ENCODE assay signal across 22 cellular contexts in the genomic region with DNA sequence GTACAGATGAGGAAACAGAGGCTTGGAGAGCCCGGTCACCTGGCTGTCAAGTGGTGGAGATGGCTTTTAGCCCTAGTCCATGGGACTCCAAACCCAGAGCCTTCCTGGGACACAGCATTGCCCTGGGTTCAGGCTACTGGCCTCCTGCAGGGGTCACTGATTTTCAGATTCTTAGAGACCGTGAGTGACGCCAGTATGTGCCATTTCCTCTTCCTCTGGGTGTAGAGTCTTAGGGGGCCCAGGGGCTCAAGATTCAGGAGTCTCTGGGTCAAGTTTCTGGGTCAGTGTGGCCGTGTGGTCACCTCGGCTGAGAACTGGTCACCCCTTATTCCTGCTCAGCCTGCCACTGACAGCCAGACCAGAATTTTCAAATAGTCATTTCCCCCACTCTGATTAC. TPM values are rescaled to one million over a fixed set of nuclear protein-coding genes. Genes with fewer than 3 reads are reported as not detected.
DNase-seq lines count a peak whose midpoint lies in the region; ATAC-seq, FAIRE-seq and TF ChIP-seq lines count a peak whose summit lies in the region.
"Had no signal": no experiment of that assay in that cellular context is flagged by ENCODE, and none has a peak within 500 bp of the region (broad histone marks: within the 10 kb centered on the region; RNA-seq: fewer than 3 reads in every experiment).

No MANE protein-coding gene starts in this region.

- H2AFZ ChIP-seq in ACC112 (ENCODE audit: low read length, unreplicated experiment) (no peak overlapping the region), keratinocyte (ENCODE audit: control insufficient read depth, low read length) (peak overlapping the region; percentile 87)

- no peaks in the 10 kb centered on the region for H3K27me3 Mint-ChIP-seq in endodermal cell (ENCODE audit: insufficient read depth)

- no peaks in the 10 kb centered on the region for H3K9me1 ChIP-seq in keratinocyte (ENCODE audit: control insufficient read depth, extremely low read depth, insufficient read depth, low read length)

- H3K4me3 Mint-ChIP-seq in endodermal cell, result peak overlapping the region; percentile 57
- H3K4me3 Mint-ChIP-seq: neural crest cell had no signal

- dilution Hi-C loops in keratinocyte (cut with MboI; ENCODE audit: extremely low pct_ligation_motif_present, low sequenced_read_pairs), result no loop called here

- peaks cover 12% of the 10 kb centered on the region for H3K9me3 Mint-ChIP-seq in endodermal cell
- H3K9me3 Mint-ChIP-seq: activated CD4-positive, alpha-beta T cell treated with anti-CD3 and anti-CD28 coated beads, Interleukin-2, amount 10 ng/mL, durations not matched to agents 24 days and 14 days; neural crest cell had no signal

- whole genome bisulfite sequencing in HUES64, result 56% methylated on average over 5 of the region's 5 CpGs
- WGBS in endodermal cell (ENCODE audit: insufficient coverage in 1 of 2, insufficient read length in 1 of 2), 2 experiments, result 66 to 67% methylated on average over 3 to 5 of the region's 5 CpGs
- 35% methylated on average over 3 of the region's 5 CpGs for WGBS in esophagus muscularis mucosa

- DNase-seq in endodermal cell, result peak; percentile 77
- DNase-seq in keratinocyte (ENCODE audit: low read depth, low spot score), result no peak
- DNase-seq in Right ventricle myocardium inferior (ENCODE audit: missing footprints), result no peak
- DNase-seq in esophagus muscularis mucosa (ENCODE audit: extremely low spot score), result no peak
- no peak for DNase-seq in NCI-H1092 treated with DMSO at 0.1 percent for 48 hours (lab: John Stamatoyannopoulos, UW)
- DNase-seq: activated CD8-positive, alpha-beta memory T cell treated with anti-CD3 and anti-CD28 coated beads, Interleukin-2, amount 50 U/mL, for 4 hours; activated effector memory CD4-positive, alpha-beta T cell treated with Interleukin-2 at 50 U/mL for 16 hours; adrenal gland; GF-D8; midbrain; NCI-H1105 treated with DMSO at 0.1 percent for 48 hours; psoas muscle; spleen; T-helper 1 cell had no signal

- H3K36me3 Mint-ChIP-seq in endodermal cell (ENCODE audit: low read depth), result no peaks in the 10 kb centered on the region

- H3K4me1 Mint-ChIP-seq in endodermal cell, result peaks cover 56% of the 10 kb centered on the region

- no peaks in the 10 kb centered on the region for H3K9me3 ChIP-seq in HUES64 (ENCODE audit: insufficient read depth, low read depth, low read length)
- no peaks in the 10 kb centered on the region for H3K9me3 ChIP-seq in endodermal cell (ENCODE audit: control insufficient read depth, low read length)
- H3K9me3 ChIP-seq in keratinocyte (ENCODE audit: control insufficient read depth, low read depth, low read length), result no peaks in the 10 kb centered on the region
- no peaks in the 10 kb centered on the region for H3K9me3 ChIP-seq in esophagus muscularis mucosa
- H3K9me3 ChIP-seq: adrenal gland; BLaER1 treated with 17β-estradiol and CSF1 and Interleukin-3, amounts not matched to agents 10 nM and 100 nM; psoas muscle; spleen had no signal

- H3K4me3 ChIP-seq in ACC112 (ENCODE audit: low read depth, low read length) (peak overlapping the region; percentile 58), HUES64 (ENCODE audit: low read length) (peak overlapping the region; percentile 58), endodermal cell (ENCODE audit: low read length) (peak overlapping the region; percentile 84), keratinocyte (ENCODE audit: control insufficient read depth in 2 of 3, extremely low read depth in 1 of 3, insufficient read depth in 2 of 3, low read depth in 1 of 3, low read length in 3 of 3) (peak overlapping the region; percentile 48 to 63 (median 59)), esophagus muscularis mucosa (no peak overlapping the region)
- H3K4me3 ChIP-seq: adrenal gland; BLaER1 treated with 17β-estradiol and CSF1 and Interleukin-3, amounts not matched to agents 10 nM and 100 nM; psoas muscle had no signal

- intact Hi-C loops in Right ventricle myocardium inferior (cut with DNase I), result no loop called here
- intact Hi-C loops in esophagus muscularis mucosa (cut with DNase I), result no loop called here

- H3K4me1 ChIP-seq in ACC112 (ENCODE audit: control insufficient read depth, insufficient read depth, low read length, unreplicated experiment), result peaks cover 17% of the 10 kb centered on the region
- peaks cover 14% of the 10 kb centered on the region; the same call in 1 of the 2 replicates for H3K4me1 ChIP-seq in HUES64 (ENCODE audit: insufficient read depth, low read length)
- peaks cover 15% of the 10 kb centered on the region for H3K4me1 ChIP-seq in endodermal cell (ENCODE audit: control insufficient read depth, insufficient read depth, low read length)
- peaks cover 12% of the 10 kb centered on the region for H3K4me1 ChIP-seq in keratinocyte (ENCODE audit: control insufficient read depth, extremely low read depth, insufficient read depth, low read length)
- peaks cover 0 to 10% (median 7%) of the 10 kb centered on the region in 4 donors for H3K4me1 ChIP-seq in esophagus muscularis mucosa
- H3K4me1 ChIP-seq: adrenal gland, psoas muscle had no signal

- no peak for TF ChIP-seq POLR2A in esophagus muscularis mucosa (IDR thresholded peaks at IDR 0.05; ENCODE audit: low read depth)

- no peaks in the 10 kb centered on the region for H4K20me1 ChIP-seq in keratinocyte (ENCODE audit: control insufficient read depth, extremely low read depth, insufficient read depth, low read length)
- H4K20me1 ChIP-seq: BLaER1 treated with 17β-estradiol and CSF1 and Interleukin-3, amounts not matched to agents 10 nM and 100 nM had no signal

- H3K4me2 ChIP-seq in keratinocyte (ENCODE audit: control insufficient read depth, extremely low read depth, insufficient read depth, low read depth, low read length), result peak overlapping the region; percentile 97

- H3K27me3 ChIP-seq in ACC112 (ENCODE audit: insufficient read depth, low read length) (no peaks in the 10 kb centered on the region), HUES64 (ENCODE audit: insufficient read depth, low read length) (peaks cover 13% of the 10 kb centered on the region), endodermal cell (ENCODE audit: control insufficient read depth, insufficient read depth, low read length, poor library complexity, severe bottlenecking) (no peaks in the 10 kb centered on the region), keratinocyte (ENCODE audit: control insufficient read depth, extremely low read depth, insufficient read depth, low read length) (peaks cover 16% of the 10 kb centered on the region), esophagus muscularis mucosa (peaks cover 0 to 63% (median 14%) of the 10 kb centered on the region in 4 donors)

- no peak for TF ChIP-seq CTCF in endodermal cell (conservative IDR thresholded peaks at IDR 0.05)
- no peak for TF ChIP-seq CTCF in keratinocyte (optimal IDR thresholded peaks at IDR 0.05 in 1 of 3, IDR thresholded peaks at IDR 0.05 in 1 of 3, conservative IDR thresholded peaks at IDR 0.05 in 1 of 3; ENCODE audit: extremely low read depth in 1 of 3, insufficient read depth in 2 of 3, low read length in 3 of 3)
- TF ChIP-seq CTCF in esophagus muscularis mucosa (IDR thresholded peaks at IDR 0.05), result no peak

- ATAC-seq in Right ventricle myocardium inferior, result no peak
- no peak for ATAC-seq in HG02763 (IDR thresholded peaks at IDR 0.05; ENCODE audit: unreplicated experiment)
- ATAC-seq: psoas muscle had no signal

- no peak for TF ChIP-seq EP300 in esophagus muscularis mucosa (IDR thresholded peaks at IDR 0.05)

- H3K27ac Mint-ChIP-seq in endodermal cell, result no peak overlapping the region
- H3K27ac Mint-ChIP-seq: activated CD4-positive, alpha-beta T cell treated with anti-CD3 and anti-CD28 coated beads, Interleukin-2, amount 10 ng/mL, durations not matched to agents 24 days and 14 days had no signal

- H3K9ac ChIP-seq in HUES64 (ENCODE audit: low read depth, low read length), result no peak overlapping the region
- H3K9ac ChIP-seq in endodermal cell (ENCODE audit: extremely low read depth, low read length, poor library complexity, severe bottlenecking), result peak overlapping the region; percentile 35
- no peak overlapping the region for H3K9ac ChIP-seq in keratinocyte (ENCODE audit: control insufficient read depth, extremely low read depth, insufficient read depth, low read length)
- H3K9ac ChIP-seq: BLaER1 treated with 17β-estradiol and CSF1 and Interleukin-3, amounts not matched to agents 10 nM and 100 nM had no signal

- H3K36me3 ChIP-seq in ACC112 (ENCODE audit: insufficient read depth, low read length) (no peaks in the 10 kb centered on the region), HUES64 (ENCODE audit: insufficient read depth, low read length) (no peaks in the 10 kb centered on the region), endodermal cell (ENCODE audit: control insufficient read depth, insufficient read depth, low read length) (no peaks in the 10 kb centered on the region), keratinocyte (ENCODE audit: control insufficient read depth in 2 of 2, extremely low read depth in 1 of 2, insufficient read depth in 2 of 2, low read length in 2 of 2) (no peaks in the 10 kb centered on the region), esophagus muscularis mucosa (no peaks in the 10 kb centered on the region)
- H3K36me3 ChIP-seq: adrenal gland; BLaER1 treated with 17β-estradiol and CSF1 and Interleukin-3, amounts not matched to agents 10 nM and 100 nM; spleen had no signal

- H3K27ac ChIP-seq in ACC112 (ENCODE audit: low read depth, low read length), result no peak overlapping the region
- H3K27ac ChIP-seq in HUES64 (ENCODE audit: low read depth, low read length), result no peak overlapping the region
- no peak overlapping the region for H3K27ac ChIP-seq in endodermal cell (ENCODE audit: low read depth, low read length)
- H3K27ac ChIP-seq in keratinocyte (ENCODE audit: control insufficient read depth, insufficient read depth, low read length), result no peak overlapping the region
- no peak overlapping the region for H3K27ac ChIP-seq in esophagus muscularis mucosa (replicated peaks in 1 of 4)
- H3K27ac ChIP-seq: adrenal gland; BLaER1 treated with 17β-estradiol and CSF1 and Interleukin-3, amounts not matched to agents 10 nM and 100 nM; psoas muscle; spleen had no signal

- H3K79me2 ChIP-seq in ACC112 (ENCODE audit: control insufficient read depth, insufficient read depth, low read length, unreplicated experiment) (no peaks in the 10 kb centered on the region), keratinocyte (ENCODE audit: control insufficient read depth, insufficient read depth, low read length) (no peaks in the 10 kb centered on the region)

- no peak for FAIRE-seq in keratinocyte (lab: Jason Lieb, UNC)
- FAIRE-seq: A204.1 had no signal

RNA-seq across cellular contexts. Expression of gene ARHGAP40, which starts 0.6 kb away (rescaled TPM):
- 1.3 TPM for polyA plus RNA-seq in HUES64 (2013, experiment 1 of 2)
- polyA plus RNA-seq in HUES64 (2013, experiment 2 of 2), result 1.8 TPM
- total RNA-seq in endodermal cell, result 10 to 100 TPM in 1 of 2 donors, 1 to 10 TPM in 1; 5.5 to 18.5 TPM
- polyA plus RNA-seq in endodermal cell (2013, experiment 1 of 2), result 2.4 TPM
- 4.3 TPM for polyA plus RNA-seq in endodermal cell (2013, experiment 2 of 2)
- 1.0 to 1.9 TPM (median 1.2 TPM) in 3 replicates for polyA plus RNA-seq in keratinocyte
- 2.3 TPM for polyA plus RNA-seq in keratinocyte (2011; ENCODE audit: low read depth)
- 0.53 and 0.82 TPM in 2 replicates for polyA plus RNA-seq in keratinocyte (2011; cell fraction: cytosol; rRNA removed)
- polyA plus RNA-seq in keratinocyte (2011; cell fraction: nucleus; rRNA removed), result 7.2 and 10.2 TPM in 2 replicates
- 1.1 and 5.5 TPM in 2 replicates for polyA plus RNA-seq in keratinocyte (2012; ENCODE audit: low replicate concordance)
- polyA minus RNA-seq in keratinocyte, result 0.70 to 1.2 TPM in 2 of 3 replicates, not detected in the other
- 1.2 TPM for polyA minus RNA-seq in keratinocyte (2011; cell fraction: cytosol; rRNA and poly(A)+ RNA removed)
- polyA minus RNA-seq in keratinocyte (2011; cell fraction: nucleus; rRNA and poly(A)+ RNA removed), result 1.9 and 2.9 TPM in 2 replicates
- total RNA-seq in Right ventricle myocardium inferior, result not detected
- under 1 TPM in 1 of 4 donors, not detected in 3; 0.42 TPM for total RNA-seq in esophagus muscularis mucosa
- total RNA-seq: activated CD4-positive, alpha-beta T cell treated with anti-CD3 and anti-CD28 coated beads, Interleukin-2, amount 10 ng/mL, durations not matched to agents 24 days and 14 days; adrenal gland; neural crest cell; psoas muscle; spleen had no signal

RNA-seq across cellular contexts. Expression of gene ADIG, which starts 21.2 kb away (rescaled TPM):
- polyA plus RNA-seq in HUES64 (2013, experiment 1 of 2), result not detected
- polyA plus RNA-seq in HUES64 (2013, experiment 2 of 2), result not detected
- total RNA-seq in endodermal cell, result not detected
- polyA plus RNA-seq in endodermal cell (2013, experiment 1 of 2), result not detected
- polyA plus RNA-seq in endodermal cell (2013, experiment 2 of 2), result not detected
- polyA plus RNA-seq in keratinocyte, result not detected in 3 replicates
- not detected for polyA plus RNA-seq in keratinocyte (2011; ENCODE audit: low read depth)
- not detected in 2 replicates for polyA plus RNA-seq in keratinocyte (2011; cell fraction: cytosol; rRNA removed)
- polyA plus RNA-seq in keratinocyte (2011; cell fraction: nucleus; rRNA removed), result not detected in 2 replicates
- not detected in 2 replicates for polyA plus RNA-seq in keratinocyte (2012; ENCODE audit: low replicate concordance)
- polyA minus RNA-seq in keratinocyte, result not detected in 3 replicates
- not detected for polyA minus RNA-seq in keratinocyte (2011; cell fraction: cytosol; rRNA and poly(A)+ RNA removed)
- not detected in 2 replicates for polyA minus RNA-seq in keratinocyte (2011; cell fraction: nucleus; rRNA and poly(A)+ RNA removed)
- total RNA-seq in Right ventricle myocardium inferior, result 0.43 TPM
- total RNA-seq in esophagus muscularis mucosa, result not detected
- total RNA-seq: activated CD4-positive, alpha-beta T cell treated with anti-CD3 and anti-CD28 coated beads, Interleukin-2, amount 10 ng/mL, durations not matched to agents 24 days and 14 days; adrenal gland; neural crest cell; psoas muscle; spleen; urinary bladder had no signal
- polyA plus RNA-seq: adrenal gland, psoas muscle, spleen, urinary bladder had no signal

Comparison
In these comparisons a context has a peak if more than half of its experiments do, and no peak if none do; other contexts are left out.
1. H3K4me3 ChIP-seq: peak in ACC112 (single experiment), HUES64 (single experiment), endodermal cell (single experiment) and keratinocyte (3 of 3); none in esophagus muscularis mucosa (0 of 4).